ENCODE assay signal across 14 cellular contexts in the genomic region with DNA sequence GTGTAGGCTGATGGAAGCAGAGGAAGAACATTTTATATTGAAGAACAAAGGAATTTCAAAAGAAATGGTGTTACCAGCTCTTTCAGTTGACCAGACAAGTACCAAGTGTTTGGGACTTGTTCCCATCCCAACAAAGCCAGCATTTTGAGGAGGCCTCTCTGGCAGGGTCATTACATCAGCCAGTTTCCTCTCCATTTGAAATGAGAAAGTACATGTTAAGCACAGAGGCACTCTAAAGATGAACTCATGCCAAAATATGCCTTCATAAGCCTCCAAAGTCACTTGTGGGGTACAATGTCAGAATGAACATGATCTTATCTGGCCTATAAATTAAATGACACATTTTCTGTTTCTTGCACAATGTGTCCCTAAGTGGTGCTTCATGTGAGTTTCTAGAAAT.
DNase-seq lines count a peak whose midpoint lies in the region; ATAC-seq and TF ChIP-seq lines count a peak whose summit lies in the region.
"Had no signal": no experiment of that assay in that cellular context is flagged by ENCODE, and none has a peak within 500 bp of the region (broad histone marks: within the 10 kb centered on the region; RNA-seq: fewer than 3 reads in every experiment).

No MANE protein-coding gene starts in this region.

- no peaks in the 10 kb centered on the region for H3K9me3 Mint-ChIP-seq in CD14-positive monocyte
- H3K9me3 Mint-ChIP-seq: activated T-helper 1 cell treated with anti-CD3 and anti-CD28 coated beads, Interleukin-12 subunit alpha, Interleukin-12 subunit beta, Interleukin-2, Interleukin-4 antibody, amounts not matched to agents 30 ng/mL and 10 ng/mL and 1 ng/mL, durations not matched to agents 14 hours and 24 hours and 36 hours had no signal

- H3K4me1 Mint-ChIP-seq in CD14-positive monocyte: peaks cover 48% of the 10 kb centered on the region

- no peaks in the 10 kb centered on the region for H3K36me3 ChIP-seq in Panc1 (ENCODE audit: control insufficient read depth, insufficient read depth, low read length)
- H3K36me3 ChIP-seq in MG63: no peaks in the 10 kb centered on the region
- H3K36me3 ChIP-seq: gastroesophageal sphincter had no signal

- no peak for TF ChIP-seq CTCF in CD14-positive monocyte (IDR thresholded peaks at IDR 0.05)
- TF ChIP-seq CTCF in Panc1 (IDR thresholded peaks at IDR 0.05): no peak
- no peak for TF ChIP-seq CTCF in fibroblast of villous mesenchyme (IDR thresholded peaks at IDR 0.05; ENCODE audit: insufficient read depth, low read depth, low read length)

- ATAC-seq in Panc1: no peak
- ATAC-seq: gastroesophageal sphincter; natural killer cell treated with Interleukin-12 subunit alpha and Interleukin-12 subunit beta and Interleukin-15 and Interleukin-18, amount 100 ng/mL, for 72 hours had no signal

- in situ Hi-C loops in Panc1 (cut with HindIII; ENCODE audit: low pct_unique_long_range_greater_than_20kb, low sequenced_read_pairs): no loop called here

- CTCF ChIA-PET in Panc1 (lab: Charles Lee): no interaction called here

- peaks cover 11% of the 10 kb centered on the region for H3K4me1 ChIP-seq in Panc1 (ENCODE audit: control insufficient read depth, insufficient read depth, low read length)

- peaks cover 0 to 2% (median 1%) of the 10 kb centered on the region in 3 donors for H3K27me3 Mint-ChIP-seq in CD14-positive monocyte (ENCODE audit: low read depth in 3 of 3)
- H3K27me3 Mint-ChIP-seq: natural killer cell treated with Interleukin-12 subunit alpha and Interleukin-12 subunit beta and Interleukin-15 and Interleukin-18, amount 100 ng/mL, for 72 hours had no signal

- intact Hi-C loops in CD14-positive monocyte (cut with micrococcal nuclease): no loop called here
- intact Hi-C loops in Panc1 (cut with micrococcal nuclease; ENCODE audit: unreplicated experiment): no loop called here

- BruUV-seq in Panc1 (replicated peaks; lab: Mats Ljungman, UMichigan): no TSS peak

- POLR2A ChIA-PET in Panc1 (lab: Charles Lee): no interaction called here

- H3K27ac Mint-ChIP-seq in CD14-positive monocyte: peak overlapping the region in 6 of 7 donors; percentile 25 to 85 (median 59)
- H3K27ac Mint-ChIP-seq: activated T-helper 1 cell treated with anti-CD3 and anti-CD28 coated beads, Interleukin-12 subunit alpha, Interleukin-12 subunit beta, Interleukin-2, Interleukin-4 antibody, amounts not matched to agents 30 ng/mL and 10 ng/mL and 1 ng/mL, durations not matched to agents 14 hours and 24 hours and 36 hours; natural killer cell treated with Interleukin-12 subunit alpha and Interleukin-12 subunit beta and Interleukin-15 and Interleukin-18, amount 100 ng/mL, for 72 hours had no signal

- peak overlapping the region in 1 of 2 donors; percentile 68 for H3K4me3 Mint-ChIP-seq in CD14-positive monocyte
- H3K4me3 Mint-ChIP-seq: activated T-helper 1 cell treated with anti-CD3 and anti-CD28 coated beads, Interleukin-12 subunit alpha, Interleukin-12 subunit beta, Interleukin-2, Interleukin-4 antibody, amounts not matched to agents 30 ng/mL and 10 ng/mL and 1 ng/mL, durations not matched to agents 14 hours and 24 hours and 36 hours; natural killer cell treated with Interleukin-12 subunit alpha and Interleukin-12 subunit beta and Interleukin-15 and Interleukin-18, amount 100 ng/mL, for 72 hours had no signal

- H3K27me3 ChIP-seq in Panc1 (ENCODE audit: control insufficient read depth, insufficient read depth, low read length) (no peaks in the 10 kb centered on the region), MG63 (no peaks in the 10 kb centered on the region)
- H3K27me3 ChIP-seq: gastroesophageal sphincter had no signal

- no peak overlapping the region for H3K4me3 ChIP-seq in Panc1 (ENCODE audit: low read depth in 2 of 2, low read length in 2 of 2)
- H3K4me3 ChIP-seq in fibroblast of villous mesenchyme (ENCODE audit: low read depth, low read length): no peak overlapping the region
- H3K4me3 ChIP-seq in MG63: no peak overlapping the region
- H3K4me3 ChIP-seq: gastroesophageal sphincter, lung had no signal

- H3K9me3 ChIP-seq in Panc1 (ENCODE audit: control insufficient read depth, insufficient read depth, low read depth, low read length) (no peaks in the 10 kb centered on the region), MG63 (no peaks in the 10 kb centered on the region)
- H3K9me3 ChIP-seq: gastroesophageal sphincter had no signal

- H3K36me3 Mint-ChIP-seq in CD14-positive monocyte: no peaks in the 10 kb centered on the region
- H3K36me3 Mint-ChIP-seq: natural killer cell treated with Interleukin-12 subunit alpha and Interleukin-12 subunit beta and Interleukin-15 and Interleukin-18, amount 100 ng/mL, for 72 hours had no signal

- DNase-seq in CD14-positive monocyte (ENCODE audit: low spot score): no peak
- DNase-seq in KG1 (lab: John Stamatoyannopoulos, UW): peak; percentile 50
- DNase-seq in Panc1 (ENCODE audit: low read depth, low spot score): no peak
- DNase-seq in fibroblast of villous mesenchyme (ENCODE audit: low read depth): peak; percentile 17
- no peak for DNase-seq in SHP77 (lab: John Stamatoyannopoulos, UW)
- DNase-seq in MG63: no peak
- DNase-seq in NCI-H146 (lab: John Stamatoyannopoulos, UW): no peak
- no peak for DNase-seq in hippocampal formation (lab: John Stamatoyannopoulos, UW)
- DNase-seq: activated CD4-positive, alpha-beta T cell treated with anti-CD3 and anti-CD28 coated beads, Interleukin-2, amount 50 U/mL, for 48 hours; AML-193 had no signal

- peak overlapping the region; percentile 32; the same call in 1 of the 2 replicates for H3K27ac ChIP-seq in Panc1 (ENCODE audit: low read length)
- H3K27ac ChIP-seq: gastroesophageal sphincter had no signal

Comparison
In these comparisons a context has a peak if more than half of its experiments do, and no peak if none do; other contexts are left out.
1. DNase-seq: peak in KG1 (single experiment) and fibroblast of villous mesenchyme (single experiment); none in CD14-positive monocyte (single experiment), Panc1 (single experiment), SHP77 (0 of 2), MG63 (single experiment), NCI-H146 (single experiment) and hippocampal formation (0 of 2).